ENCODE assay signal across 17 cellular contexts in the genomic region with DNA sequence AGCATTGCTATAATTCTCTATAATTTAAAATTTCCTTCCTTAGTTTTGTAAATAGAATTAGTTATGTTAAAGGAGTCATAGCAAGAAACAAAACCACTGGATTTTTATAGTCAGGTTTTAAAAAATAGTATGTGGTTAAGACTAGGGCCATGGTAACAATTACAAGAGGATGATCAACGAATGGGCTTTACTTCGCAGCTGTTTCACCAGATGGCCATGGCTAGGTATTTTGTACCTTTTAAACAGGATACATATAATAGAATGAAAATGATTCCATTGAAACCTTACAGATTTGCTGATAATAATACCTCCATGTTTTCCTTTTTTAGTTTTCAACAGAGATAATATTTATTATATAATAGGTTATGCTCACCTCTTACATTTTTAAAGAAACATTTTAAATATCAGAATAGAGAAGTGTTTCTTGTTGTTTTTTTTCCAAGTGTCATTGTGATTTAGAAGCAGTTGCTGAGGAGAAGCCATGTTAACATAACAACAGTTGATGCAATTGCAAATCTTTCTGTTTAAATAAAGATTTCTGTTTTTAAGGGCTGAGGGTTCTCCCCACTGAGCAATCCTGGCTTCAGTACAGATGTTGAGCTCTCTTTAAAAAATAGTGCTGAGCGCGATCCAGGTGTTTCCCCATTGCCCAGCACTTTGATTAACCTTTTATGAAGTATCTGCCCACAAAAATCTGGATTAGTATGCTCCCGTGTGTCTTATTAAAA.
"Had no signal": no experiment of that assay in that cellular context is flagged by ENCODE, and none has a peak within 500 bp of the region (broad histone marks: within the 10 kb centered on the region; RNA-seq: fewer than 3 reads in every experiment).

No MANE protein-coding gene starts in this region.

- DNase-seq: activated CD4-positive, alpha-beta T cell treated with anti-CD3 and anti-CD28 coated beads for 4 hours; activated CD8-positive, alpha-beta memory T cell treated with anti-CD3 and anti-CD28 coated beads, Interleukin-2, amount 50 U/mL, for 48 hours; activated CD8-positive, alpha-beta T cell treated with anti-CD3 and anti-CD28 coated beads, Interleukin-2, amount 10 ng/mL, durations not matched to agents 7 days and 5 days; activated naive CD4-positive, alpha-beta T cell treated with Interleukin-2 at 50 U/mL for 16 hours; activated naive CD8-positive, alpha-beta T cell treated with anti-CD3 and anti-CD28 coated beads, Interleukin-2, amount 50 U/mL, for 24 hours; effector memory CD4-positive, alpha-beta T cell; hypothalamus; naive B cell; retina; stimulated activated CD4-positive, alpha-beta T cell treated with anti-CD3 and anti-CD28 coated beads, Interleukin-15, amount 100 ng/mL, for 24 hours; stimulated activated CD4-positive, alpha-beta T cell treated with anti-CD3 and anti-CD28 coated beads, Interleukin-4, amount 100 ng/mL, for 24 hours; T-cell; T1000; upper lobe of left lung had no signal

- H3K36me3 ChIP-seq: upper lobe of left lung had no signal

- H3K27ac ChIP-seq: coronary artery, upper lobe of left lung, VCaP had no signal

- H3K4me3 ChIP-seq: coronary artery, lung, upper lobe of left lung had no signal

- H3K27me3 ChIP-seq: upper lobe of left lung had no signal

- H3K4me1 ChIP-seq: upper lobe of left lung had no signal

- H3K9me3 ChIP-seq: upper lobe of left lung had no signal
